8 cellular contexts compared by ENCODE assay signal in genomic region chr22:50783033-50783880, GRCh38. TPM values are rescaled to one million over a fixed set of nuclear protein-coding genes. Genes with fewer than 3 reads are reported as not detected.
DNase-seq lines count a peak whose midpoint lies in the region; ATAC-seq and TF ChIP-seq lines count a peak whose summit lies in the region.
"Not testable (repeated sequence)": the region's sequence is repeated elsewhere in the genome, so short reads cannot be mapped to it uniquely, and the experiment has no call there.

RABL2B (minus strand) TSS chr22:50783636; CDS start chr22:50782294, 1,342 bp downstream.

- not testable (repeated sequence) for H3K27ac ChIP-seq in WERI-Rb-1

- not testable (repeated sequence) for H3K4me1 ChIP-seq in skeletal muscle satellite cell (ENCODE audit: control insufficient read depth, insufficient read depth, low read length)

- H3K4me3 ChIP-seq in WERI-Rb-1 (ENCODE audit: low read depth, low read length) (peak within 1 kb of the TSS; percentile 49), iPS-18c (ENCODE audit: insufficient read depth, low read depth, low read length) (peak within 1 kb of the TSS; percentile 47), skeletal muscle satellite cell (ENCODE audit: low read length) (peak within 1 kb of the TSS; percentile 73)

- H3K36me3 ChIP-seq in WERI-Rb-1; skeletal muscle satellite cell (ENCODE audit: insufficient read depth, low read length): not testable (repeated sequence)

- not testable (repeated sequence) for TF ChIP-seq CTCF in WERI-Rb-1 (IDR thresholded peaks at IDR 0.05; ENCODE audit: low read depth, low read length)

- not testable (repeated sequence) for H3K27me3 ChIP-seq in WERI-Rb-1 (ENCODE audit: insufficient read depth, low read depth, severe bottlenecking); skeletal muscle satellite cell (ENCODE audit: control insufficient read depth, insufficient read depth, low read length)

- ATAC-seq in GM18868 (IDR thresholded peaks at IDR 0.05; ENCODE audit: unreplicated experiment): peak; percentile 88
- ATAC-seq in HG03095 (IDR thresholded peaks at IDR 0.05; ENCODE audit: unreplicated experiment): peak; percentile 91

- peak within 1 kb of the TSS; percentile 79 for H3K9ac ChIP-seq in skeletal muscle satellite cell (ENCODE audit: low read depth, low read length)

- DNase-seq in ACHN (peak; percentile 84), NCI-H2196 treated with DMSO at 0.1 percent for 48 hours (lab: John Stamatoyannopoulos, UW; ENCODE audit: unreplicated experiment) (peak; percentile 50), WERI-Rb-1 (peak; percentile 81), T47D (ENCODE audit: low read depth in 1 of 2, low spot score in 1 of 2) (peak; percentile 37 to 87)

- in situ Hi-C loops in ACHN (cut with HindIII; ENCODE audit: low pct_ligation_motif_present, low pct_unique_long_range_greater_than_20kb, low sequenced_read_pairs); T47D (cut with HindIII; ENCODE audit: low pct_unique_long_range_greater_than_20kb, low sequenced_read_pairs): not testable (repeated sequence)

- not testable (repeated sequence) for H3K9me3 ChIP-seq in WERI-Rb-1 (ENCODE audit: severe bottlenecking); iPS-18c (ENCODE audit: control insufficient read depth, insufficient read depth, low read length); skeletal muscle satellite cell (replicated peaks; ENCODE audit: low read length)

- H3K4me2 ChIP-seq in skeletal muscle satellite cell (ENCODE audit: low read length): peak within 1 kb of the TSS; percentile 80

RNA-seq across cellular contexts. Expression of gene RABL2B, which starts in this region (rescaled TPM):
- total RNA-seq in skeletal muscle satellite cell (2012; rRNA removed): 7.9 and 8.1 TPM in 2 replicates
